ENCODE assay signal across 1 cellular context in genomic region chr2:98378901-98379300, GRCh38.
TF ChIP-seq lines count a peak whose summit lies in the region.

No MANE protein-coding gene starts in this region.

TF ChIP-seq in H1, 55 proteins besides CTCF, POLR2A, EP300 and RAD21 (continued from another document):
- TF ChIP-seq CHD7 (IDR thresholded peaks at IDR 0.05; ENCODE audit: insufficient replicate concordance, low read length) (no peak), CTBP2 (IDR thresholded peaks at IDR 0.05; ENCODE audit: borderline replicate concordance, insufficient read depth, insufficient read length, low read length) (no peak), CHD1 (IDR thresholded peaks at IDR 0.05; ENCODE audit: low read depth, low read length) (no peak)
